8 cellular contexts compared by ENCODE assay signal in genomic region chr20:59955131-59955796, GRCh38. TPM values are rescaled to one million over a fixed set of nuclear protein-coding genes. Genes with fewer than 3 reads are reported as not detected.
DNase-seq lines count a peak whose midpoint lies in the region; ATAC-seq and TF ChIP-seq lines count a peak whose summit lies in the region.

No MANE protein-coding gene starts in this region.

- H3K4me3 Mint-ChIP-seq in activated CD8-positive, alpha-beta T cell treated with anti-CD3 and anti-CD28 coated beads, Interleukin-2, amount 10 ng/mL, durations not matched to agents 7 days and 5 days: no peak overlapping the region
- no peak overlapping the region for H3K4me3 Mint-ChIP-seq in nephron progenitor cell

- no peak for TF ChIP-seq POLR2A in NB4 (IDR thresholded peaks at IDR 0.05; ENCODE audit: extremely low read depth, insufficient read length)

- H3K4me3 ChIP-seq in GM12864 (ENCODE audit: low read depth, low read length) (no peak overlapping the region), NB4 (ENCODE audit: low read depth, low read length) (no peak overlapping the region), ascending aorta (no peak overlapping the region), tibial artery (no peak overlapping the region)

- H3K36me3 Mint-ChIP-seq in activated CD8-positive, alpha-beta T cell treated with anti-CD3 and anti-CD28 coated beads, Interleukin-2, amount 10 ng/mL, durations not matched to agents 7 days and 5 days (ENCODE audit: low read depth): no peaks in the 10 kb centered on the region
- no peaks in the 10 kb centered on the region for H3K36me3 Mint-ChIP-seq in nephron progenitor cell (ENCODE audit: low read depth)

- H3K27me3 Mint-ChIP-seq in activated CD8-positive, alpha-beta T cell treated with anti-CD3 and anti-CD28 coated beads, Interleukin-2, amount 10 ng/mL, durations not matched to agents 7 days and 5 days (ENCODE audit: low read depth): no peaks in the 10 kb centered on the region
- H3K27me3 Mint-ChIP-seq in nephron progenitor cell (ENCODE audit: low read depth, poor library complexity): peaks cover 18% of the 10 kb centered on the region

- H3K4me1 ChIP-seq in ascending aorta (no peaks in the 10 kb centered on the region), tibial artery (no peaks in the 10 kb centered on the region)

- DNase-seq in GM12864 (ENCODE audit: low read depth) (no peak), NB4 (ENCODE audit: low read depth) (peak; percentile 63), nephron progenitor cell (no peak), NCI-H128 (lab: John Stamatoyannopoulos, UW; ENCODE audit: unreplicated experiment) (no peak), ascending aorta (ENCODE audit: low spot score in 2 of 2) (no peak), tibial artery (no peak)
- DNase-seq in activated CD8-positive, alpha-beta T cell treated with anti-CD3 and anti-CD28 coated beads, Interleukin-2, amount 10 ng/mL, durations not matched to agents 7 days and 5 days: no peak

- POLR2A ChIA-PET in activated CD8-positive, alpha-beta T cell treated with anti-CD3 and anti-CD28 coated beads, Interleukin-2, amount 10 ng/mL, durations not matched to agents 7 days and 5 days (lab: Charles Lee): no interaction called here

- H3K27ac Mint-ChIP-seq in activated CD8-positive, alpha-beta T cell treated with anti-CD3 and anti-CD28 coated beads, Interleukin-2, amount 10 ng/mL, durations not matched to agents 7 days and 5 days: no peak overlapping the region
- H3K27ac Mint-ChIP-seq in nephron progenitor cell: no peak overlapping the region

- TF ChIP-seq CTCF in GM12864 (IDR thresholded peaks at IDR 0.05; ENCODE audit: low read depth, low read length, missing control alignments) (peak; percentile 36), NB4 (IDR thresholded peaks at IDR 0.05; ENCODE audit: low read depth, low read length) (peak; percentile 52), nephron progenitor cell (IDR thresholded peaks at IDR 0.05) (peak; percentile 11), ascending aorta (IDR thresholded peaks at IDR 0.05) (peak in 1 of 3 experiments; percentile 23), tibial artery (IDR thresholded peaks at IDR 0.05) (peak in 1 of 2 experiments; percentile 14)

- H3K9me3 Mint-ChIP-seq in activated CD8-positive, alpha-beta T cell treated with anti-CD3 and anti-CD28 coated beads, Interleukin-2, amount 10 ng/mL, durations not matched to agents 7 days and 5 days (ENCODE audit: insufficient read depth): no peaks in the 10 kb centered on the region
- no peaks in the 10 kb centered on the region for H3K9me3 Mint-ChIP-seq in nephron progenitor cell

- H3K27ac ChIP-seq in ascending aorta: no peak overlapping the region
- H3K27ac ChIP-seq in tibial artery: no peak overlapping the region

- H3K36me3 ChIP-seq in ascending aorta (no peaks in the 10 kb centered on the region), tibial artery (peaks cover 5 to 21% (median 15%) of the 10 kb centered on the region in 3 donors)

- ATAC-seq in activated CD8-positive, alpha-beta T cell treated with anti-CD3 and anti-CD28 coated beads, Interleukin-2, amount 10 ng/mL, durations not matched to agents 7 days and 5 days: peak; percentile 65
- no peak for ATAC-seq in HG03196 (IDR thresholded peaks at IDR 0.05; ENCODE audit: unreplicated experiment)

- H3K27me3 ChIP-seq in ascending aorta (no peaks in the 10 kb centered on the region), tibial artery (no peaks in the 10 kb centered on the region)

- intact Hi-C loops in ascending aorta (cut with DNase I): no loop called here
- intact Hi-C loops in tibial artery (cut with DNase I; ENCODE audit: low total_unique reads): no loop called here

- no peaks in the 10 kb centered on the region for H3K9me3 ChIP-seq in ascending aorta
- H3K9me3 ChIP-seq in tibial artery: no peaks in the 10 kb centered on the region

- CTCF ChIA-PET in activated CD8-positive, alpha-beta T cell treated with anti-CD3 and anti-CD28 coated beads, Interleukin-2, amount 10 ng/mL, durations not matched to agents 7 days and 5 days (lab: Charles Lee): interaction anchor here (0.6 to 2.3 kb wide), 6 partner anchors 10 to 183 kb away, joined by 3 to 10 read pairs (median 4); partner anchors contain the start of genes FAM217B, PPP1R3D and SYCP2

- H3K4me1 Mint-ChIP-seq in activated CD8-positive, alpha-beta T cell treated with anti-CD3 and anti-CD28 coated beads, Interleukin-2, amount 10 ng/mL, durations not matched to agents 7 days and 5 days (ENCODE audit: low read depth): no peaks in the 10 kb centered on the region
- peaks cover 10% of the 10 kb centered on the region for H3K4me1 Mint-ChIP-seq in nephron progenitor cell

RNA-seq across cellular contexts. Expression of gene CDH26, which starts 3.0 kb away (rescaled TPM):
- under 1 TPM; 0.26 to 0.34 TPM for total RNA-seq in activated CD8-positive, alpha-beta T cell treated with anti-CD3 and anti-CD28 coated beads, Interleukin-2, amount 10 ng/mL, durations not matched to agents 7 days and 5 days
- total RNA-seq in ascending aorta: not detected

RNA-seq across cellular contexts. Expression of gene FAM217B, which starts 15.1 kb away (rescaled TPM):
- total RNA-seq in activated CD8-positive, alpha-beta T cell treated with anti-CD3 and anti-CD28 coated beads, Interleukin-2, amount 10 ng/mL, durations not matched to agents 7 days and 5 days: 10 to 100 TPM; 27.0 to 32.5 TPM
- 2.6 TPM for total RNA-seq in ascending aorta

RNA-seq across cellular contexts. Expression of gene PPP1R3D, which starts 15.2 kb away (rescaled TPM):
- total RNA-seq in activated CD8-positive, alpha-beta T cell treated with anti-CD3 and anti-CD28 coated beads, Interleukin-2, amount 10 ng/mL, durations not matched to agents 7 days and 5 days: 1 to 10 TPM; 6.7 TPM
- total RNA-seq in ascending aorta: 3.2 TPM

RNA-seq across cellular contexts. Expression of gene SYCP2, which starts 21.8 kb away (rescaled TPM):
- 1 to 10 TPM; 6.5 to 6.6 TPM for total RNA-seq in activated CD8-positive, alpha-beta T cell treated with anti-CD3 and anti-CD28 coated beads, Interleukin-2, amount 10 ng/mL, durations not matched to agents 7 days and 5 days
- 60.9 TPM for total RNA-seq in ascending aorta
